In genomic region chr6:11634948-11635347, GRCh38 we compare ENCODE assay signal across 21 cellular contexts.
"Had no signal": no experiment of that assay in that cellular context is flagged by ENCODE, and none has a peak within 500 bp of the region (broad histone marks: within the 10 kb centered on the region; RNA-seq: fewer than 3 reads in every experiment).

No MANE protein-coding gene starts in this region.

- DNase-seq: KBM-7, MV-4-11, NCI-H1048, NCI-H1105, NCI-H1417, NCI-H1436 treated with DMSO at 0.1 percent for 48 hours, NCI-H1694, NCI-H187 treated with DMSO at 0.1 percent for 48 hours, NCI-H2081 treated with DMSO at 0.1 percent for 48 hours, NCI-H2171, NCI-H345, NCI-H446 treated with DMSO at 0.1 percent for 48 hours, NCI-H510A treated with DMSO at 0.1 percent for 48 hours, NCI-H526, NCI-H82, SHP77, SK-N-SH, T-helper 1 cell had no signal

- H3K27ac ChIP-seq: RWPE1 had no signal

- FAIRE-seq: HepG2, RCC 7860 had no signal

- ATAC-seq: HepG2 had no signal

- H3K9me3 ChIP-seq: SK-N-SH had no signal
